13 cellular contexts compared by ENCODE assay signal in genomic region chr20:31568041-31568731, GRCh38. TPM values are rescaled to one million over a fixed set of nuclear protein-coding genes. Genes with fewer than 3 reads are reported as not detected.
DNase-seq lines count a peak whose midpoint lies in the region; ATAC-seq and TF ChIP-seq lines count a peak whose summit lies in the region.
"Had no signal": no experiment of that assay in that cellular context is flagged by ENCODE, and none has a peak within 500 bp of the region (broad histone marks: within the 10 kb centered on the region; RNA-seq: fewer than 3 reads in every experiment).

No MANE protein-coding gene starts in this region.

- H3K27ac Mint-ChIP-seq in nephron, result peak overlapping the region; percentile 87 to 94 (median 89)

- peaks cover 47% of the 10 kb centered on the region for H3K4me1 Mint-ChIP-seq in nephron

- H3K4me2 ChIP-seq in MM.1S (ENCODE audit: low read depth, low read length) (no peak overlapping the region), mammary epithelial cell (ENCODE audit: insufficient read depth, low read depth, low read length) (peak overlapping the region; percentile 73)

- H2AFZ ChIP-seq in MM.1S (ENCODE audit: low read length) (no peak overlapping the region), mammary epithelial cell (ENCODE audit: low read depth, low read length) (no peak overlapping the region)
- H2AFZ ChIP-seq: parathyroid adenoma had no signal

- no peaks in the 10 kb centered on the region for H3K9me3 ChIP-seq in MM.1S (replicated peaks; ENCODE audit: insufficient read depth, low read length)
- H3K9me3 ChIP-seq in mammary epithelial cell (replicated peaks; ENCODE audit: insufficient read depth, low read length), result no peaks in the 10 kb centered on the region

- peaks cover 65% of the 10 kb centered on the region for H3F3A ChIP-seq in MM.1S (ENCODE audit: insufficient read depth, low read length)

- peak overlapping the region; percentile 71; the same call in 1 of the 2 replicates for H3K27ac ChIP-seq in MM.1S (ENCODE audit: low read length)
- peak overlapping the region; percentile 17 for H3K27ac ChIP-seq in mammary epithelial cell (ENCODE audit: insufficient read depth, low read depth, low read length)

- H3K4me3 Mint-ChIP-seq in nephron, result no peak overlapping the region

- no peak overlapping the region for H3K9ac ChIP-seq in MM.1S (ENCODE audit: low read length)
- no peak overlapping the region for H3K9ac ChIP-seq in mammary epithelial cell (ENCODE audit: insufficient read depth, low read length)
- H3K9ac ChIP-seq: parathyroid adenoma had no signal

- no peaks in the 10 kb centered on the region; the same call in 1 of the 2 replicates for H3K36me3 ChIP-seq in MM.1S (replicated peaks; ENCODE audit: insufficient read depth, low read length)
- H3K36me3 ChIP-seq in mammary epithelial cell (ENCODE audit: insufficient read depth, low read length), result peaks cover under 1% of the 10 kb centered on the region

- H3K9me3 Mint-ChIP-seq in nephron, result no peaks in the 10 kb centered on the region

- H3K27me3 ChIP-seq in MM.1S (replicated peaks; ENCODE audit: insufficient read depth, low read length) (no peaks in the 10 kb centered on the region), mammary epithelial cell (ENCODE audit: insufficient read depth, low read length) (no peaks in the 10 kb centered on the region)

- dilution Hi-C loops in mammary epithelial cell (cut with HindIII; ENCODE audit: low sequenced_read_pairs), result loop anchor here (5.0 to 25.0 kb wide), 2 partner anchors 44 to 144 kb away; partner anchors contain the start of gene BCL2L1

- H3K36me3 Mint-ChIP-seq in nephron (ENCODE audit: low read depth), result peaks cover 11% of the 10 kb centered on the region

- 23% methylated on average over 12 of the region's 21 CpGs for WGBS in mammary epithelial cell (ENCODE audit: low coverage, missing lambda C conversion rate)

- H3K79me2 ChIP-seq in MM.1S (ENCODE audit: low read length) (peaks cover 6% of the 10 kb centered on the region; the same call in 1 of the 2 replicates), mammary epithelial cell (ENCODE audit: insufficient read depth, low read length) (no peaks in the 10 kb centered on the region)
- H3K79me2 ChIP-seq: parathyroid adenoma had no signal

- in situ Hi-C loops in mammary epithelial cell (cut with MboI; ENCODE audit: low sequenced_read_pairs in 2 of 2), result loop anchor here in 1 of 2 donors (25.0 kb wide), 1 partner anchor 144 kb away; the partner anchor contains the start of gene BCL2L1

- no peaks in the 10 kb centered on the region for H3K27me3 Mint-ChIP-seq in nephron (ENCODE audit: low read depth)

- BruUV-seq in mammary epithelial cell (replicated peaks; lab: Mats Ljungman, UMichigan), result no TSS peak

- CTCF ChIA-PET in mammary epithelial cell (lab: Charles Lee; ENCODE audit: low non-redundant PET), result interaction anchor here (3.0 kb wide), 1 partner anchor 44 kb away, joined by 28 read pairs; no protein-coding TSS in a partner anchor

- H3K9me2 ChIP-seq in MM.1S (replicated peaks; ENCODE audit: insufficient read depth, low read length), result no peaks in the 10 kb centered on the region

- H3K4me1 ChIP-seq in MM.1S (ENCODE audit: low read length), result peaks cover 49% of the 10 kb centered on the region
- H3K4me1 ChIP-seq in mammary epithelial cell (ENCODE audit: insufficient read depth, low read length), result peaks cover 72% of the 10 kb centered on the region

- DNase-seq in AG10803 (ENCODE audit: low read depth) (peak; percentile 32), MM.1S (no peak), mammary epithelial cell (no peak), 8988T (no peak)
- DNase-seq in stimulated activated naive CD8-positive, alpha-beta T cell treated with anti-CD3 and anti-CD28 coated beads, Interleukin-15, Interleukin-2, amounts not matched to agents 100 U/mL and 50 U/mL, for 24 hours, result no peak
- DNase-seq: central memory CD4-positive, alpha-beta T cell; DMS79 treated with DMSO at 0.1 percent for 48 hours; NCI-H774 had no signal

- intact Hi-C loops in mammary epithelial cell (cut with micrococcal nuclease), result no loop called here

- TF ChIP-seq CTCF in AG10803 (conservative IDR thresholded peaks at IDR 0.05; ENCODE audit: low read length), result no peak; the same call in 1 of the 2 replicates
- TF ChIP-seq CTCF in MM.1S (IDR thresholded peaks at IDR 0.05; ENCODE audit: low read length), result no peak
- TF ChIP-seq CTCF in mammary epithelial cell (conservative IDR thresholded peaks at IDR 0.05 in 1 of 2, IDR thresholded peaks at IDR 0.05 in 1 of 2; ENCODE audit: extremely low read depth in 1 of 2, insufficient read depth in 1 of 2, low read depth in 1 of 2, low read length in 2 of 2), result no peak
- TF ChIP-seq CTCF in nephron (IDR thresholded peaks at IDR 0.05; ENCODE audit: unreplicated experiment in 3 of 3), result no peak

- no peaks in the 10 kb centered on the region for H4K20me1 ChIP-seq in MM.1S (ENCODE audit: insufficient read depth, low read length)
- no peaks in the 10 kb centered on the region for H4K20me1 ChIP-seq in mammary epithelial cell (ENCODE audit: insufficient read depth, low read length)

- ATAC-seq in HG02610 (IDR thresholded peaks at IDR 0.05; ENCODE audit: unreplicated experiment) (no peak), GM21390 (IDR thresholded peaks at IDR 0.05; ENCODE audit: unreplicated experiment) (no peak)
- no peak for ATAC-seq in stimulated activated naive CD8-positive, alpha-beta T cell treated with anti-CD3 and anti-CD28 coated beads, Interleukin-15, Interleukin-2, amounts not matched to agents 100 U/mL and 50 U/mL, for 24 hours
- ATAC-seq: activated CD4-positive, CD25-positive, alpha-beta regulatory T cell treated with anti-CD3 and anti-CD28 coated beads, Interleukin-2, amount 50 U/mL, for 24 hours had no signal

- no peak overlapping the region for H3K4me3 ChIP-seq in AG10803 (ENCODE audit: low read length)
- H3K4me3 ChIP-seq in MM.1S (ENCODE audit: low read length), result no peak overlapping the region
- H3K4me3 ChIP-seq in mammary epithelial cell (replicated peaks in 1 of 3; ENCODE audit: insufficient read depth in 1 of 3, low read depth in 2 of 3, low read length in 3 of 3), result no peak overlapping the region

RNA-seq across cellular contexts. Expression of gene ID1, which starts 36.9 kb away (rescaled TPM):
- total RNA-seq in mammary epithelial cell, result 10 to 100 TPM; 66.2 to 86.1 TPM
- polyA plus RNA-seq in mammary epithelial cell, result 206 TPM
- polyA minus RNA-seq in mammary epithelial cell, result 20.0 TPM

RNA-seq across cellular contexts. Expression of gene HM13, which starts 53.9 kb away (rescaled TPM):
- total RNA-seq in mammary epithelial cell, result 100 to 1,000 TPM in 1 of 2 donors, 10 to 100 TPM in 1; 65.2 to 184 TPM
- 160 TPM for polyA plus RNA-seq in mammary epithelial cell
- polyA minus RNA-seq in mammary epithelial cell, result 137 TPM
